ENCODE assay signal across 1 cellular context in the genomic region with DNA sequence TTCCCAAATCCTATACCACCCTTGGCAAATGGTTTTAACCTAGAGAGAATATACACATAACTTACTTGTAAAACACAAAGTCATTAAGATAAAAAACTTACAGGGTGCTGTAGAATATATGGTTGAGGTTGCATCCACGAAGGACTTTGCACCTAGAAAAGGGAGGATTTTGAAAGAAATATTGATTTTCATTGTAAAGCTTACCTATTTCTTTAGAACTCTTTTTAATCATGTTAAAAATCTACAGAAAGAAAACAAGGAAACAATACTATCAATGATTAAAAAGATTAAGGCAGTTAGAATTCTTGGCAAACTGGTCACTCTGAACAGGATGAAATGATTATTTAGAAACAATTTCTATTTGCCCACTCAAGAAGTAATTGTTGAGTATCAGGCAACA.
TF ChIP-seq lines count a peak whose summit lies in the region.

No MANE protein-coding gene starts in this region.

TF ChIP-seq in SK-N-SH, 30 proteins besides CTCF, POLR2A, EP300 and RAD21:
- TF ChIP-seq, protein P1, sequence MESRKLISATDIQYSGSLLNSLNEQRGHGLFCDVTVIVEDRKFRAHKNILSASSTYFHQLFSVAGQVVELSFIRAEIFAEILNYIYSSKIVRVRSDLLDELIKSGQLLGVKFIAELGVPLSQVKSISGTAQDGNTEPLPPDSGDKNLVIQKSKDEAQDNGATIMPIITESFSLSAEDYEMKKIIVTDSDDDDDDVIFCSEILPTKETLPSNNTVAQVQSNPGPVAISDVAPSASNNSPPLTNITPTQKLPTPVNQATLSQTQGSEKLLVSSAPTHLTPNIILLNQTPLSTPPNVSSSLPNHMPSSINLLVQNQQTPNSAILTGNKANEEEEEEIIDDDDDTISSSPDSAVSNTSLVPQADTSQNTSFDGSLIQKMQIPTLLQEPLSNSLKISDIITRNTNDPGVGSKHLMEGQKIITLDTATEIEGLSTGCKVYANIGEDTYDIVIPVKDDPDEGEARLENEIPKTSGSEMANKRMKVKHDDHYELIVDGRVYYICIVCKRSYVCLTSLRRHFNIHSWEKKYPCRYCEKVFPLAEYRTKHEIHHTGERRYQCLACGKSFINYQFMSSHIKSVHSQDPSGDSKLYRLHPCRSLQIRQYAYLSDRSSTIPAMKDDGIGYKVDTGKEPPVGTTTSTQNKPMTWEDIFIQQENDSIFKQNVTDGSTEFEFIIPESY (IDR thresholded peaks at IDR 0.05; ENCODE audit: borderline replicate concordance, low read depth), result no peak
- TF ChIP-seq ELF1 (IDR thresholded peaks at IDR 0.05), result no peak
